In the genomic region with DNA sequence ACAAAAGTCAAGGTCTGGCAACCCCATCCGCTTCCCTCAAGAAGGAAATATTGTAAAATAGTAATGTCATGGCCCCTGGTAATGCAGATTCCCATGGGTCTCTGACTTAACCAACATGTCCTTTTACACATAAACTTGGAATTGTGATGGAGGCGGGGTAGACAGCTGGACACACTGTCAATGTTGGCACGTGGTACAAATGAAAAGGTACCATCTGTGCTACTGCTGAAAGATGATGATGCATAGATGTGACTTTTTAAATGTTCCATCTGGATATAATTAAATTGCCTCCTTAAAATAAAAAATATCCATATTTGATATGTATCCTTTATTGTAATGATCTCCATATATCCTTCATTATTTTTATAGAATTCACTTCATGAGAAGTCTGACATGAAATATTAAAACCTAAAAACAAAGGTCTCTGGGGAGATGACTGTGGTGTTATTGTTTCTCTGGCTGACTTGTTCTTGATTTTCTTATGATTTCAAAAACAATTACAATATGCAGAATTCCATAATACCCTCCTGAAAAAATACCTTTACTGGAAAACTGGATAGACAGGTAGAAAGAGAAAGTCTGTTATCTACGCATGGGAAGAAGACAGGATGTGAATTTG, we compare ENCODE assay signal across 25 cellular contexts.
A peak's percentile ranks its signal among the peaks of the same experiment; 100 is the strongest.
DNase-seq lines count a peak whose midpoint lies in the region; ATAC-seq and TF ChIP-seq lines count a peak whose summit lies in the region.
"Had no signal": no experiment of that assay in that cellular context is flagged by ENCODE, and none has a peak within 500 bp of the region (broad histone marks: within the 10 kb centered on the region; RNA-seq: fewer than 3 reads in every experiment).

No MANE protein-coding gene starts in this region.

- H4K20me1 ChIP-seq in GM23338 (replicated peaks; ENCODE audit: insufficient read depth): no peaks in the 10 kb centered on the region
- H4K20me1 ChIP-seq: BLaER1 had no signal

- H3K4me2 ChIP-seq in GM23338: no peak overlapping the region
- H3K4me2 ChIP-seq: BLaER1 had no signal

- 0 out of 2 replicates have a peak, but pooled peaks cover 3% of the 10 kb centered on the region for H3K9me2 ChIP-seq in GM23338 (ENCODE audit: insufficient read depth)

- peaks cover 19% of the 10 kb centered on the region for H3K4me1 ChIP-seq in GM23338 (ENCODE audit: insufficient read depth)
- H3K4me1 ChIP-seq in right lobe of liver: peaks cover 0 to 5% (median 2%) of the 10 kb centered on the region in 4 donors
- H3K4me1 ChIP-seq: BLaER1, Caco-2 had no signal

- peak overlapping the region; percentile 93 for H2AFZ ChIP-seq in GM23338

- no peak for TF ChIP-seq POLR2A in right lobe of liver (IDR thresholded peaks at IDR 0.05)

- H3F3A ChIP-seq in GM23338 (replicated peaks; ENCODE audit: low read depth): no peaks in the 10 kb centered on the region

- H3K79me2 ChIP-seq in GM23338 (replicated peaks; ENCODE audit: insufficient read depth): no peaks in the 10 kb centered on the region

- H3K36me3 Mint-ChIP-seq in GM23338 (ENCODE audit: low read depth) (no peaks in the 10 kb centered on the region), T-helper 17 cell (ENCODE audit: low read depth) (no peaks in the 10 kb centered on the region)

- DNase-seq in GM23338 (ENCODE audit: low spot score) (no peak), NCI-H69 (lab: John Stamatoyannopoulos, UW) (peak; percentile 90), right lobe of liver (no peak), medulla oblongata (ENCODE audit: extremely low spot score) (no peak), Right ventricle myocardium inferior (ENCODE audit: missing footprints) (no peak), kidney tubule cell (ENCODE audit: low spot score) (no peak), T-helper 17 cell (no peak)
- DNase-seq: activated CD4-positive, alpha-beta T cell treated with anti-CD3 and anti-CD28 coated beads for 48 hours; activated naive CD4-positive, alpha-beta T cell treated with anti-CD3 and anti-CD28 coated beads for 36 hours; activated T-cell treated with anti-CD3 and anti-CD28 coated beads, Interleukin-2, amount 50 U/mL, for 48 hours; Caco-2; gastrocnemius medialis; islet precursor cell; KBM-7; NCI-H187 treated with DMSO at 0.1 percent for 48 hours; NCI-H345; stimulated activated CD4-positive, alpha-beta T cell treated with anti-CD3 and anti-CD28 coated beads, Interleukin-4, amount 100 ng/mL, for 1 hour; stimulated activated naive CD8-positive, alpha-beta T cell treated with anti-CD3 and anti-CD28 coated beads, Interleukin-15, Interleukin-2, amounts not matched to agents 100 U/mL and 50 U/mL, for 24 hours had no signal

- H3K4me1 Mint-ChIP-seq in GM23338: peaks cover 21% of the 10 kb centered on the region
- H3K4me1 Mint-ChIP-seq in T-helper 17 cell: no peaks in the 10 kb centered on the region
- H3K4me1 Mint-ChIP-seq: central memory CD8-positive, alpha-beta T cell had no signal

- no peaks in the 10 kb centered on the region for H3K27me3 ChIP-seq in GM23338 (ENCODE audit: insufficient read depth)
- H3K27me3 ChIP-seq in right lobe of liver: no peaks in the 10 kb centered on the region
- H3K27me3 ChIP-seq: BLaER1, gastrocnemius medialis, tibial nerve had no signal

- no peaks in the 10 kb centered on the region for H3K36me3 ChIP-seq in GM23338 (ENCODE audit: insufficient read depth)
- no peaks in the 10 kb centered on the region for H3K36me3 ChIP-seq in right lobe of liver
- H3K36me3 ChIP-seq: BLaER1, gastrocnemius medialis, tibial nerve had no signal

- H3K4me3 Mint-ChIP-seq in GM23338: no peak overlapping the region
- H3K4me3 Mint-ChIP-seq in T-helper 17 cell: no peak overlapping the region
- H3K4me3 Mint-ChIP-seq: activated naive CD4-positive, alpha-beta T cell treated with anti-CD3 and anti-CD28 coated beads for 36 hours; central memory CD8-positive, alpha-beta T cell; T-helper 1 cell treated with Interleukin-12 subunit alpha and Interleukin-12 subunit beta and Interleukin-4 antibody, amounts not matched to agents 30 μg/mL and 1 μg/mL, for 36 hours had no signal

- H3K4me3 ChIP-seq in GM23338 (no peak overlapping the region), right lobe of liver (peak overlapping the region; percentile 31 to 55 (median 53))
- H3K4me3 ChIP-seq: BLaER1, gastrocnemius medialis, lung, tibial nerve had no signal

- 69% methylated on average over 4 of the region's 4 CpGs for WGBS in right lobe of liver (ENCODE audit: insufficient coverage, low coverage, low lambda C conversion rate, missing lambda C conversion rate)

- intact Hi-C loops in right lobe of liver (cut with DNase I): no loop called here
- intact Hi-C loops in Right ventricle myocardium inferior (cut with DNase I): no loop called here

- ATAC-seq in GM23338 (no peak), right lobe of liver (peak in 2 of 4 donors; percentile 36 to 51), Right ventricle myocardium inferior (no peak), T-helper 17 cell (no peak)
- ATAC-seq: gastrocnemius medialis; stimulated activated naive CD8-positive, alpha-beta T cell treated with anti-CD3 and anti-CD28 coated beads, Interleukin-15, Interleukin-2, amounts not matched to agents 100 U/mL and 50 U/mL, for 24 hours had no signal

- H3K27ac Mint-ChIP-seq in GM23338: no peak overlapping the region
- H3K27ac Mint-ChIP-seq in T-helper 17 cell: no peak overlapping the region
- H3K27ac Mint-ChIP-seq: activated naive CD4-positive, alpha-beta T cell treated with anti-CD3 and anti-CD28 coated beads for 36 hours; T-helper 1 cell treated with Interleukin-12 subunit alpha and Interleukin-12 subunit beta and Interleukin-4 antibody, amounts not matched to agents 30 μg/mL and 1 μg/mL, for 36 hours had no signal

- H3K9me3 Mint-ChIP-seq in GM23338: no peaks in the 10 kb centered on the region
- H3K9me3 Mint-ChIP-seq: activated naive CD4-positive, alpha-beta T cell treated with anti-CD3 and anti-CD28 coated beads for 36 hours; central memory CD8-positive, alpha-beta T cell; T-helper 1 cell treated with Interleukin-12 subunit alpha and Interleukin-12 subunit beta and Interleukin-4 antibody, amounts not matched to agents 30 μg/mL and 1 μg/mL, for 36 hours had no signal

- peaks cover 6% of the 10 kb centered on the region for H3K27me3 Mint-ChIP-seq in GM23338 (ENCODE audit: insufficient read depth, low read depth, poor library complexity)
- H3K27me3 Mint-ChIP-seq in T-helper 17 cell: peaks cover 20% of the 10 kb centered on the region

- TF ChIP-seq CTCF in GM23338 (conservative IDR thresholded peaks at IDR 0.05; ENCODE audit: low read depth in 2 of 2) (no peak), right lobe of liver (IDR thresholded peaks at IDR 0.05) (no peak)

- no peak overlapping the region for H3K27ac ChIP-seq in GM23338 (ENCODE audit: low read depth)
- peak overlapping the region; percentile 72 for H3K27ac ChIP-seq in cingulate gyrus (ENCODE audit: low read depth, low read length)
- H3K27ac ChIP-seq in right lobe of liver: peak overlapping the region in 2 of 3 donors; percentile 82 to 93
- H3K27ac ChIP-seq: BLaER1, epithelial cell of prostate, gastrocnemius medialis had no signal

- no peaks in the 10 kb centered on the region for H3K9me3 ChIP-seq in right lobe of liver
- H3K9me3 ChIP-seq in T-helper 17 cell (ENCODE audit: control insufficient read depth, low read length, poor library complexity, severe bottlenecking): no peaks in the 10 kb centered on the region
- H3K9me3 ChIP-seq: BLaER1, Caco-2, gastrocnemius medialis, tibial nerve had no signal

TF ChIP-seq in GM23338, 12 proteins besides CTCF, POLR2A, EP300 and RAD21 (continues in another document):
- TF ChIP-seq JUNB (IDR thresholded peaks at IDR 0.05; ENCODE audit: unreplicated experiment): no peak
- no peak for TF ChIP-seq ZNF331 (CRISPR knock-in tag; IDR thresholded peaks at IDR 0.05; ENCODE audit: low read depth)
- TF ChIP-seq POLR2AphosphoS5 (IDR thresholded peaks at IDR 0.05; ENCODE audit: low read depth): no peak
- TF ChIP-seq EZH2 (IDR thresholded peaks at IDR 0.05; ENCODE audit: low read depth, unreplicated experiment): no peak
- TF ChIP-seq NANOG (IDR thresholded peaks at IDR 0.05; ENCODE audit: borderline replicate concordance): no peak
- no peak for TF ChIP-seq CREB1 (CRISPR knock-in tag; IDR thresholded peaks at IDR 0.05; ENCODE audit: low read depth)
- no peak for TF ChIP-seq ZNF114 (CRISPR knock-in tag; IDR thresholded peaks at IDR 0.05)
- TF ChIP-seq EZH2phosphoT487 (IDR thresholded peaks at IDR 0.05; ENCODE audit: unreplicated experiment): no peak
- TF ChIP-seq, protein P1, sequence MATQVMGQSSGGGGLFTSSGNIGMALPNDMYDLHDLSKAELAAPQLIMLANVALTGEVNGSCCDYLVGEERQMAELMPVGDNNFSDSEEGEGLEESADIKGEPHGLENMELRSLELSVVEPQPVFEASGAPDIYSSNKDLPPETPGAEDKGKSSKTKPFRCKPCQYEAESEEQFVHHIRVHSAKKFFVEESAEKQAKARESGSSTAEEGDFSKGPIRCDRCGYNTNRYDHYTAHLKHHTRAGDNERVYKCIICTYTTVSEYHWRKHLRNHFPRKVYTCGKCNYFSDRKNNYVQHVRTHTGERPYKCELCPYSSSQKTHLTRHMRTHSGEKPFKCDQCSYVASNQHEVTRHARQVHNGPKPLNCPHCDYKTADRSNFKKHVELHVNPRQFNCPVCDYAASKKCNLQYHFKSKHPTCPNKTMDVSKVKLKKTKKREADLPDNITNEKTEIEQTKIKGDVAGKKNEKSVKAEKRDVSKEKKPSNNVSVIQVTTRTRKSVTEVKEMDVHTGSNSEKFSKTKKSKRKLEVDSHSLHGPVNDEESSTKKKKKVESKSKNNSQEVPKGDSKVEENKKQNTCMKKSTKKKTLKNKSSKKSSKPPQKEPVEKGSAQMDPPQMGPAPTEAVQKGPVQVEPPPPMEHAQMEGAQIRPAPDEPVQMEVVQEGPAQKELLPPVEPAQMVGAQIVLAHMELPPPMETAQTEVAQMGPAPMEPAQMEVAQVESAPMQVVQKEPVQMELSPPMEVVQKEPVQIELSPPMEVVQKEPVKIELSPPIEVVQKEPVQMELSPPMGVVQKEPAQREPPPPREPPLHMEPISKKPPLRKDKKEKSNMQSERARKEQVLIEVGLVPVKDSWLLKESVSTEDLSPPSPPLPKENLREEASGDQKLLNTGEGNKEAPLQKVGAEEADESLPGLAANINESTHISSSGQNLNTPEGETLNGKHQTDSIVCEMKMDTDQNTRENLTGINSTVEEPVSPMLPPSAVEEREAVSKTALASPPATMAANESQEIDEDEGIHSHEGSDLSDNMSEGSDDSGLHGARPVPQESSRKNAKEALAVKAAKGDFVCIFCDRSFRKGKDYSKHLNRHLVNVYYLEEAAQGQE (IDR thresholded peaks at IDR 0.05; ENCODE audit: unreplicated experiment): no peak
